9 cellular contexts compared by ENCODE assay signal in genomic region chr12:56150563-56150962, GRCh38. TPM values are rescaled to one million over a fixed set of nuclear protein-coding genes. Genes with fewer than 3 reads are reported as not detected.
DNase-seq lines count a peak whose midpoint lies in the region; ATAC-seq, FAIRE-seq and TF ChIP-seq lines count a peak whose summit lies in the region.
"Had no signal": no experiment of that assay in that cellular context is flagged by ENCODE, and none has a peak within 500 bp of the region (broad histone marks: within the 10 kb centered on the region; RNA-seq: fewer than 3 reads in every experiment).

No MANE protein-coding gene starts in this region.

- peaks cover 21% of the 10 kb centered on the region for H3K79me2 ChIP-seq in SK-N-SH (ENCODE audit: insufficient read depth)
- H3K79me2 ChIP-seq in K562 (ENCODE audit: control insufficient read depth, insufficient read depth, low read length): peaks cover 24% of the 10 kb centered on the region
- H3K79me2 ChIP-seq in neural progenitor cell (ENCODE audit: low read depth): peaks cover 18% of the 10 kb centered on the region

- H3K36me3 Mint-ChIP-seq in neural progenitor cell: peaks cover 10% of the 10 kb centered on the region

- TF ChIP-seq EP300 in SK-N-SH (IDR thresholded peaks at IDR 0.05; ENCODE audit: borderline replicate concordance in 1 of 2, low read depth in 1 of 2, low read length in 1 of 2) (no peak), K562 (IDR thresholded peaks at IDR 0.05; ENCODE audit: low read length) (no peak)

- POLR2A ChIA-PET in SK-N-SH (lab: Yijun Ruan, JAX): no interaction called here
- POLR2A ChIA-PET in K562 (lab: Yijun Ruan, JAX): interaction anchor here (0.6 to 2.3 kb wide), 8 partner anchors 9 to 24 kb away, joined by 3 to 14 read pairs (median 4); partner anchors contain the start of genes ESYT1 and MYL6

- H3K4me3 ChIP-seq in SK-N-SH (ENCODE audit: low read depth in 2 of 2, low read length in 1 of 2): no peak overlapping the region
- H3K4me3 ChIP-seq in K562: no peak overlapping the region
- no peak overlapping the region for H3K4me3 ChIP-seq in neural progenitor cell

- TF ChIP-seq CTCF in SK-N-SH (IDR thresholded peaks at IDR 0.05) (no peak), K562 (IDR thresholded peaks at IDR 0.05 in 2 of 3, conservative IDR thresholded peaks at IDR 0.05 in 1 of 3; ENCODE audit: insufficient read depth in 2 of 3, low read depth in 1 of 3, low read length in 3 of 3) (no peak), neural progenitor cell (IDR thresholded peaks at IDR 0.05) (no peak)

- H3K4me2 ChIP-seq in SK-N-SH (no peak overlapping the region), K562 (ENCODE audit: insufficient read depth, low read length) (no peak overlapping the region), neural progenitor cell (no peak overlapping the region)

- no peak for FAIRE-seq in K562 (lab: Jason Lieb, UNC)

- 66% methylated on average over 3 of the region's 3 CpGs for WGBS in SK-N-SH (ENCODE audit: low lambda C conversion rate)
- 61% methylated on average over 3 of the region's 3 CpGs for WGBS in K562 (ENCODE audit: insufficient coverage, low coverage, missing lambda C conversion rate)

- H3K27me3 ChIP-seq in SK-N-SH (ENCODE audit: insufficient read depth): no peaks in the 10 kb centered on the region
- H3K27me3 ChIP-seq in K562 (ENCODE audit: control insufficient read depth in 2 of 2, insufficient read depth in 2 of 2, low read length in 2 of 2): no peaks in the 10 kb centered on the region
- H3K27me3 ChIP-seq in neural progenitor cell: no peaks in the 10 kb centered on the region
- H3K27me3 ChIP-seq: transverse colon had no signal

- H3K9me3 ChIP-seq in SK-N-SH: no peaks in the 10 kb centered on the region
- H3K9me3 ChIP-seq in K562 (replicated peaks; ENCODE audit: control insufficient read depth, insufficient read depth, low read depth, low read length): no peaks in the 10 kb centered on the region
- no peaks in the 10 kb centered on the region for H3K9me3 ChIP-seq in neural progenitor cell (ENCODE audit: low read depth)
- H3K9me3 ChIP-seq: transverse colon had no signal

- CTCF ChIA-PET in SK-N-SH (lab: Yijun Ruan, JAX): interaction anchor here (1.2 to 2.2 kb wide), 2 partner anchors 25 to 39 kb away, joined by 5 to 9 read pairs; partner anchors contain the start of gene SMARCC2
- CTCF ChIA-PET in K562 (lab: Yijun Ruan, JAX; ENCODE audit: low intra/inter-chr PET ratio): no interaction called here

- peak overlapping the region; percentile 97 for H3K4me3 Mint-ChIP-seq in neural progenitor cell

- no peaks in the 10 kb centered on the region for H3K9me2 ChIP-seq in SK-N-SH

- no peak for TF ChIP-seq POLR2A in K562 (conservative IDR thresholded peaks at IDR 0.05)

- no peaks in the 10 kb centered on the region for H3K9me3 Mint-ChIP-seq in neural progenitor cell

- H3F3A ChIP-seq in SK-N-SH (replicated peaks; ENCODE audit: insufficient read depth): peaks cover 25% of the 10 kb centered on the region
- H3F3A ChIP-seq in neural progenitor cell (ENCODE audit: low read depth): peaks cover 29% of the 10 kb centered on the region

- peaks cover 18 to 21% of the 10 kb centered on the region in 2 experiments; a peak in 3 of 4 replicates for H3K4me1 ChIP-seq in SK-N-SH (ENCODE audit: control insufficient read depth in 1 of 2, insufficient read depth in 2 of 2, low read depth in 1 of 2, low read length in 1 of 2)
- peaks cover 31 to 33% of the 10 kb centered on the region in 2 experiments; a peak in 4 of 5 replicates for H3K4me1 ChIP-seq in K562 (replicated peaks in 1 of 2; ENCODE audit: control insufficient read depth in 2 of 2, insufficient read depth in 2 of 2, low read length in 2 of 2)
- H3K4me1 ChIP-seq in neural progenitor cell: peaks cover 14% of the 10 kb centered on the region

- no peak for DNase-seq in SK-N-SH
- peak; percentile 52 for DNase-seq in MV-4-11 (lab: John Stamatoyannopoulos, UW)
- DNase-seq in K562 (ENCODE audit: extremely low read depth in 1 of 4, low spot score in 3 of 4): no peak
- no peak for DNase-seq in neural progenitor cell (ENCODE audit: low spot score)
- no peak for DNase-seq in H4 (ENCODE audit: low spot score)
- no peak for DNase-seq in germinal center (ENCODE audit: low spot score)
- DNase-seq in NCI-H1930 (lab: John Stamatoyannopoulos, UW): no peak
- DNase-seq: transverse colon had no signal

- no peaks in the 10 kb centered on the region for H3K9me1 ChIP-seq in K562 (ENCODE audit: control insufficient read depth, insufficient read depth, low read length)

- BruUV-seq in K562 (replicated peaks; lab: Mats Ljungman, UMichigan): no TSS peak

- TF ChIP-seq RAD21 in SK-N-SH (IDR thresholded peaks at IDR 0.05; ENCODE audit: low read length): no peak
- peak in 1 of 2 experiments; percentile 64; a peak in 2 of 4 replicates for TF ChIP-seq RAD21 in K562 (CRISPR knock-in tag; conservative IDR thresholded peaks at IDR 0.05 in 1 of 2, IDR thresholded peaks at IDR 0.05 in 1 of 2)

- H3K36me3 ChIP-seq in SK-N-SH (replicated peaks in 1 of 2; ENCODE audit: control insufficient read depth in 1 of 2, insufficient read depth in 2 of 2, low read length in 1 of 2): peaks cover 0 to 6% of the 10 kb centered on the region in 2 experiments
- peaks cover 18% of the 10 kb centered on the region; the same call in 2 of the 3 replicates for H3K36me3 ChIP-seq in K562 (ENCODE audit: control insufficient read depth, insufficient read depth, low read length)
- no peaks in the 10 kb centered on the region for H3K36me3 ChIP-seq in neural progenitor cell
- H3K36me3 ChIP-seq: transverse colon had no signal

- H3K27me3 Mint-ChIP-seq in neural progenitor cell (ENCODE audit: insufficient read depth, low read depth): peaks cover 5% of the 10 kb centered on the region

- H4K20me1 ChIP-seq in SK-N-SH (ENCODE audit: insufficient read depth): no peaks in the 10 kb centered on the region
- 0 out of 2 replicates have a peak, but pooled peaks cover 3% of the 10 kb centered on the region for H4K20me1 ChIP-seq in K562 (replicated peaks; ENCODE audit: control insufficient read depth, insufficient read depth, low read length)
- no peaks in the 10 kb centered on the region for H4K20me1 ChIP-seq in neural progenitor cell (ENCODE audit: low read depth)

- H3K9ac ChIP-seq in SK-N-SH: no peak overlapping the region
- H3K9ac ChIP-seq in K562 (ENCODE audit: insufficient read depth in 1 of 2, low read depth in 2 of 2, low read length in 2 of 2): no peak overlapping the region
- no peak overlapping the region for H3K9ac ChIP-seq in neural progenitor cell

- H2AFZ ChIP-seq in SK-N-SH (ENCODE audit: low read depth): no peak overlapping the region
- no peak overlapping the region for H2AFZ ChIP-seq in K562 (ENCODE audit: low read depth, low read length)
- no peak overlapping the region for H2AFZ ChIP-seq in neural progenitor cell (replicated peaks)

- peaks cover 30% of the 10 kb centered on the region for H3K4me1 Mint-ChIP-seq in neural progenitor cell

- H3K27ac ChIP-seq in SK-N-SH (ENCODE audit: low read depth in 2 of 2, low read length in 1 of 2) (peak overlapping the region in 1 of 2 experiments; percentile 21; a peak in 1 of 4 replicates), K562 (ENCODE audit: extremely low read depth, low read depth, low read length) (no peak overlapping the region), neural progenitor cell (no peak overlapping the region)

- no peak overlapping the region for H3K27ac Mint-ChIP-seq in neural progenitor cell

- intact Hi-C loops in K562 (cut with micrococcal nuclease): no loop called here

- ATAC-seq in SK-N-SH treated with all-trans-retinoic acid at 6 μM for 48 hours: no peak
- ATAC-seq in K562: no peak

- in situ Hi-C loops in K562 (cut with MboI): no loop called here

RNA-seq across cellular contexts. Expression of gene MYL6B, which starts 1.8 kb away (rescaled TPM):
- polyA plus RNA-seq in SK-N-SH (2012; rRNA removed) (203 and 234 TPM in 2 replicates), K562 (2011; rRNA removed) (65.7 and 66.5 TPM in 2 replicates), K562 (2014; fragmentation: Illumina TruSeq; extraction: Trizol) (55.7 and 65.2 TPM in 2 replicates), K562 (2014; fragmentation: Nextera tagmentation; extraction: Ambion mirVana) (10 to 100 TPM; 48.2 to 68.6 TPM), K562 (2014; rRNA removed) (69.7 and 75.5 TPM in 2 replicates)
- 217 and 220 TPM in 2 replicates for polyA plus RNA-seq in SK-N-SH (2012; cell fraction: cytosol; rRNA removed)
- 99.3 and 133 TPM in 2 replicates for polyA plus RNA-seq in SK-N-SH (2012; cell fraction: nucleus; rRNA removed)
- total RNA-seq in K562 (2011; cell fraction: chromatin; rRNA removed; ENCODE audit: low replicate concordance): 35.1 and 55.9 TPM in 2 replicates
- 41.3 and 44.7 TPM in 2 replicates for total RNA-seq in K562 (2011; cell fraction: nucleolus; rRNA removed)
- total RNA-seq in K562 (2011; cell fraction: nucleoplasm; rRNA removed): 39.9 and 49.7 TPM in 2 replicates
- total RNA-seq in K562 (2014; rRNA removed) (67.3 and 70.7 TPM in 2 replicates), K562 (2014; rRNA removed; fragmentation: Illumina TruSeq; extraction: Trizol) (32.9 and 42.8 TPM in 2 replicates), K562 (2015; rRNA removed; fragmentation: Illumina TruSeq; extraction: Trizol) (65.2 and 69.4 TPM in 2 replicates), K562 (2021) (77.3 and 95.4 TPM in 2 replicates), neural progenitor cell (ENCODE audit: low replicate concordance) (131 and 198 TPM in 2 replicates)
- 64.6 and 71.6 TPM in 2 replicates for polyA plus RNA-seq in K562 (2011; cell fraction: cytosol; rRNA removed)
- polyA plus RNA-seq in K562 (2011; cell fraction: nucleus; rRNA removed): 40.3 and 43.8 TPM in 2 replicates
- 67.7 and 86.1 TPM in 2 replicates for polyA plus RNA-seq in K562 (2012)
- polyA minus RNA-seq in K562 (2011; rRNA and poly(A)+ RNA removed): 29.8 and 36.9 TPM in 2 replicates
- polyA minus RNA-seq in K562 (2011; cell fraction: cytosol; rRNA and poly(A)+ RNA removed): 14.5 and 23.7 TPM in 2 replicates
- 14.0 and 19.5 TPM in 2 replicates for polyA minus RNA-seq in K562 (2011; cell fraction: nucleus; rRNA and poly(A)+ RNA removed)
- 88.0 and 129 TPM in 2 replicates for total RNA-seq in H4 (2014; rRNA removed; shearing (Covaris generic))

RNA-seq across cellular contexts. Expression of gene MYL6, which starts 7.6 kb away (rescaled TPM):
- polyA plus RNA-seq in SK-N-SH (2012; rRNA removed): 4,697 and 4,711 TPM in 2 replicates
- polyA plus RNA-seq in SK-N-SH (2012; cell fraction: cytosol; rRNA removed): 5,071 and 5,786 TPM in 2 replicates
- polyA plus RNA-seq in SK-N-SH (2012; cell fraction: nucleus; rRNA removed): 2,747 and 3,220 TPM in 2 replicates
- total RNA-seq in K562 (2011; cell fraction: chromatin; rRNA removed; ENCODE audit: low replicate concordance): 310 and 505 TPM in 2 replicates
- total RNA-seq in K562 (2011; cell fraction: nucleolus; rRNA removed): 376 and 393 TPM in 2 replicates
- total RNA-seq in K562 (2011; cell fraction: nucleoplasm; rRNA removed): 418 and 429 TPM in 2 replicates
- 732 and 768 TPM in 2 replicates for total RNA-seq in K562 (2014; rRNA removed)
- total RNA-seq in K562 (2014; rRNA removed; fragmentation: Illumina TruSeq; extraction: Trizol): 816 and 934 TPM in 2 replicates
- 939 and 958 TPM in 2 replicates for total RNA-seq in K562 (2015; rRNA removed; fragmentation: Illumina TruSeq; extraction: Trizol)
- 535 and 557 TPM in 2 replicates for total RNA-seq in K562 (2021)
- 1,427 and 1,548 TPM in 2 replicates for polyA plus RNA-seq in K562 (2011; rRNA removed)
- polyA plus RNA-seq in K562 (2011; cell fraction: cytosol; rRNA removed): 926 and 1,517 TPM in 2 replicates
- 539 and 809 TPM in 2 replicates for polyA plus RNA-seq in K562 (2011; cell fraction: nucleus; rRNA removed)
- polyA plus RNA-seq in K562 (2012): 904 and 962 TPM in 2 replicates
- 745 and 824 TPM in 2 replicates for polyA plus RNA-seq in K562 (2014; fragmentation: Illumina TruSeq; extraction: Trizol)
- 1,000 to 10,000 TPM; 1,377 to 1,664 TPM for polyA plus RNA-seq in K562 (2014; fragmentation: Nextera tagmentation; extraction: Ambion mirVana)
- 954 and 1,028 TPM in 2 replicates for polyA plus RNA-seq in K562 (2014; rRNA removed)
- polyA minus RNA-seq in K562 (2011; rRNA and poly(A)+ RNA removed): 374 and 408 TPM in 2 replicates
- polyA minus RNA-seq in K562 (2011; cell fraction: cytosol; rRNA and poly(A)+ RNA removed): 157 and 158 TPM in 2 replicates
- polyA minus RNA-seq in K562 (2011; cell fraction: nucleus; rRNA and poly(A)+ RNA removed): 136 and 283 TPM in 2 replicates
- total RNA-seq in neural progenitor cell (ENCODE audit: low replicate concordance): 1,139 and 1,233 TPM in 2 replicates
- 2,426 and 2,616 TPM in 2 replicates for total RNA-seq in H4 (2014; rRNA removed; shearing (Covaris generic))

RNA-seq across cellular contexts. Expression of gene ESYT1, which starts 22.5 kb away (rescaled TPM):
- polyA plus RNA-seq in SK-N-SH (2012; rRNA removed): 132 and 143 TPM in 2 replicates
- polyA plus RNA-seq in SK-N-SH (2012; cell fraction: cytosol; rRNA removed): 76.6 and 100 TPM in 2 replicates
- polyA plus RNA-seq in SK-N-SH (2012; cell fraction: nucleus; rRNA removed): 203 and 237 TPM in 2 replicates
- total RNA-seq in K562 (2011; cell fraction: chromatin; rRNA removed; ENCODE audit: low replicate concordance): 495 and 946 TPM in 2 replicates
- 651 and 665 TPM in 2 replicates for total RNA-seq in K562 (2011; cell fraction: nucleolus; rRNA removed)
- total RNA-seq in K562 (2011; cell fraction: nucleoplasm; rRNA removed): 590 and 653 TPM in 2 replicates
- 176 and 237 TPM in 2 replicates for total RNA-seq in K562 (2014; rRNA removed)
- total RNA-seq in K562 (2014; rRNA removed; fragmentation: Illumina TruSeq; extraction: Trizol): 113 and 132 TPM in 2 replicates
- 132 and 133 TPM in 2 replicates for total RNA-seq in K562 (2015; rRNA removed; fragmentation: Illumina TruSeq; extraction: Trizol)
- 237 and 251 TPM in 2 replicates for total RNA-seq in K562 (2021)
- polyA plus RNA-seq in K562 (2011; rRNA removed): 164 and 228 TPM in 2 replicates
- polyA plus RNA-seq in K562 (2011; cell fraction: cytosol; rRNA removed): 207 and 344 TPM in 2 replicates
- 429 and 469 TPM in 2 replicates for polyA plus RNA-seq in K562 (2011; cell fraction: nucleus; rRNA removed)
- 168 and 357 TPM in 2 replicates for polyA plus RNA-seq in K562 (2012)
- 396 and 420 TPM in 2 replicates for polyA plus RNA-seq in K562 (2014; fragmentation: Illumina TruSeq; extraction: Trizol)
- 100 to 1,000 TPM; 156 to 194 TPM for polyA plus RNA-seq in K562 (2014; fragmentation: Nextera tagmentation; extraction: Ambion mirVana)
- polyA plus RNA-seq in K562 (2014; rRNA removed): 146 and 160 TPM in 2 replicates
- polyA minus RNA-seq in K562 (2011; rRNA and poly(A)+ RNA removed): 245 and 274 TPM in 2 replicates
- polyA minus RNA-seq in K562 (2011; cell fraction: cytosol; rRNA and poly(A)+ RNA removed): 212 and 259 TPM in 2 replicates
- 126 and 169 TPM in 2 replicates for polyA minus RNA-seq in K562 (2011; cell fraction: nucleus; rRNA and poly(A)+ RNA removed)
- 75.3 and 146 TPM in 2 replicates for total RNA-seq in neural progenitor cell (ENCODE audit: low replicate concordance)
- total RNA-seq in H4 (2014; rRNA removed; shearing (Covaris generic)): 62.9 and 80.8 TPM in 2 replicates

RNA-seq across cellular contexts. Expression of gene ZC3H10, which starts 32.5 kb away (rescaled TPM):
- polyA plus RNA-seq in SK-N-SH (2012; rRNA removed) (1.9 and 2.0 TPM in 2 replicates), K562 (2011; rRNA removed) (1.0 and 1.1 TPM in 2 replicates), K562 (2014; fragmentation: Illumina TruSeq; extraction: Trizol) (1.6 and 1.9 TPM in 2 replicates), K562 (2014; fragmentation: Nextera tagmentation; extraction: Ambion mirVana) (under 1 TPM; 0.31 to 0.46 TPM), K562 (2014; rRNA removed) (1.4 and 1.7 TPM in 2 replicates)
- polyA plus RNA-seq in SK-N-SH (2012; cell fraction: cytosol; rRNA removed): 1.1 and 1.3 TPM in 2 replicates
- 4.3 and 4.4 TPM in 2 replicates for polyA plus RNA-seq in SK-N-SH (2012; cell fraction: nucleus; rRNA removed)
- 9.2 and 15.6 TPM in 2 replicates for total RNA-seq in K562 (2011; cell fraction: chromatin; rRNA removed; ENCODE audit: low replicate concordance)
- 12.5 and 14.0 TPM in 2 replicates for total RNA-seq in K562 (2011; cell fraction: nucleolus; rRNA removed)
- total RNA-seq in K562 (2011; cell fraction: nucleoplasm; rRNA removed): 16.0 and 23.7 TPM in 2 replicates
- total RNA-seq in K562 (2014; rRNA removed) (2.2 and 2.3 TPM in 2 replicates), K562 (2014; rRNA removed; fragmentation: Illumina TruSeq; extraction: Trizol) (2.4 and 2.7 TPM in 2 replicates), K562 (2015; rRNA removed; fragmentation: Illumina TruSeq; extraction: Trizol) (3.0 and 3.8 TPM in 2 replicates), K562 (2021) (3.3 and 4.1 TPM in 2 replicates), neural progenitor cell (ENCODE audit: low replicate concordance) (10.3 and 10.8 TPM in 2 replicates)
- polyA plus RNA-seq in K562 (2011; cell fraction: cytosol; rRNA removed): 1.1 and 1.5 TPM in 2 replicates
- 3.3 and 4.3 TPM in 2 replicates for polyA plus RNA-seq in K562 (2011; cell fraction: nucleus; rRNA removed)
- 1.9 and 2.8 TPM in 2 replicates for polyA plus RNA-seq in K562 (2012)
- 5.3 and 6.2 TPM in 2 replicates for polyA minus RNA-seq in K562 (2011; rRNA and poly(A)+ RNA removed)
- polyA minus RNA-seq in K562 (2011; cell fraction: cytosol; rRNA and poly(A)+ RNA removed): 0.95 and 1.5 TPM in 2 replicates
- polyA minus RNA-seq in K562 (2011; cell fraction: nucleus; rRNA and poly(A)+ RNA removed): 9.2 and 17.8 TPM in 2 replicates
- 1.9 and 2.4 TPM in 2 replicates for total RNA-seq in H4 (2014; rRNA removed; shearing (Covaris generic))

RNA-seq across cellular contexts. Expression of gene RPL41, which starts 34.1 kb away (rescaled TPM):
- polyA plus RNA-seq in SK-N-SH (2012; rRNA removed) (11,334 and 12,464 TPM in 2 replicates), K562 (2011; rRNA removed) (9,327 and 10,494 TPM in 2 replicates), K562 (2014; fragmentation: Illumina TruSeq; extraction: Trizol) (5,551 and 5,604 TPM in 2 replicates), K562 (2014; fragmentation: Nextera tagmentation; extraction: Ambion mirVana) (over 10,000 TPM; 10,697 to 11,276 TPM), K562 (2014; rRNA removed) (6,115 and 7,868 TPM in 2 replicates)
- polyA plus RNA-seq in SK-N-SH (2012; cell fraction: cytosol; rRNA removed): 13,670 and 22,985 TPM in 2 replicates
- 3,083 and 6,187 TPM in 2 replicates for polyA plus RNA-seq in SK-N-SH (2012; cell fraction: nucleus; rRNA removed)
- total RNA-seq in K562 (2011; cell fraction: chromatin; rRNA removed; ENCODE audit: low replicate concordance): 471 and 502 TPM in 2 replicates
- total RNA-seq in K562 (2011; cell fraction: nucleolus; rRNA removed): 714 and 769 TPM in 2 replicates
- 1,389 and 2,616 TPM in 2 replicates for total RNA-seq in K562 (2011; cell fraction: nucleoplasm; rRNA removed)
- total RNA-seq in K562 (2014; rRNA removed) (4,680 and 5,042 TPM in 2 replicates), K562 (2014; rRNA removed; fragmentation: Illumina TruSeq; extraction: Trizol) (4,828 and 4,834 TPM in 2 replicates), K562 (2015; rRNA removed; fragmentation: Illumina TruSeq; extraction: Trizol) (4,355 and 4,529 TPM in 2 replicates), K562 (2021) (3,403 and 3,805 TPM in 2 replicates), neural progenitor cell (ENCODE audit: low replicate concordance) (3,372 and 3,805 TPM in 2 replicates)
- polyA plus RNA-seq in K562 (2011; cell fraction: cytosol; rRNA removed): 7,179 and 13,806 TPM in 2 replicates
- polyA plus RNA-seq in K562 (2011; cell fraction: nucleus; rRNA removed): 2,948 and 5,202 TPM in 2 replicates
- 7,782 and 11,481 TPM in 2 replicates for polyA plus RNA-seq in K562 (2012)
- 1,996 and 2,558 TPM in 2 replicates for polyA minus RNA-seq in K562 (2011; rRNA and poly(A)+ RNA removed)
- polyA minus RNA-seq in K562 (2011; cell fraction: cytosol; rRNA and poly(A)+ RNA removed): 912 and 1,093 TPM in 2 replicates
- polyA minus RNA-seq in K562 (2011; cell fraction: nucleus; rRNA and poly(A)+ RNA removed): 197 and 533 TPM in 2 replicates
- 3,847 and 4,326 TPM in 2 replicates for total RNA-seq in H4 (2014; rRNA removed; shearing (Covaris generic))

Comparison
In these comparisons a context has a peak if more than half of its experiments do, and no peak if none do; other contexts are left out.
1. Of the 27 proteins assayed by ChIP-seq in both K562 and SK-N-SH: peak only in K562: none; only in SK-N-SH: none; in both: NFIC; in neither: 25; mixed calls (peak in some experiments, not most) for 1.